In the genomic region with DNA sequence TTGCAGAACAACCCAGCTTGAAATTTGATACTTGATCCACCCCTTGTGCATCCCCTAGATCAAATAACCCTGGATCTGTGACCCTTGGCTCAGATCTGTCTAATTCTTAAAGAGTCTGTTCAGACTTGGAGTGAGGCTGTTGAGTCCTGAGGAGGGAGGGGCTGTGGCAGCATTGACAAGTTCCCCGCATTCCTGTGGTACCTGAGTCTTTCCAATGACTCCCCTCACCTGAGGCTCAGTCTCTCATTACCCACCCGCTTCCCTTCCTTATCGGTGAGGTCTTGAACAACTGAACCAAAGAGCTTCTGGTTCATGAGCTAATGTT, we compare ENCODE assay signal across 12 cellular contexts. TPM values are rescaled to one million over a fixed set of nuclear protein-coding genes. Genes with fewer than 3 reads are reported as not detected.
A peak's percentile ranks its signal among the peaks of the same experiment; 100 is the strongest.
DNase-seq lines count a peak whose midpoint lies in the region; ATAC-seq lines count a peak whose summit lies in the region.
"Had no signal": no experiment of that assay in that cellular context is flagged by ENCODE, and none has a peak within 500 bp of the region (broad histone marks: within the 10 kb centered on the region; RNA-seq: fewer than 3 reads in every experiment).

No MANE protein-coding gene starts in this region.

- no peaks in the 10 kb centered on the region for H3K27me3 ChIP-seq in CD4-positive, CD25-positive, alpha-beta regulatory T cell (ENCODE audit: control insufficient read depth, insufficient read depth, low read length)
- H3K27me3 ChIP-seq: body of pancreas had no signal

- DNase-seq in CD4-positive, CD25-positive, alpha-beta regulatory T cell, result no peak
- DNase-seq in HT-29 (ENCODE audit: low spot score) (peak; percentile 39), Ammon's horn (ENCODE audit: low spot score) (no peak), GOT3 (lab: John Stamatoyannopoulos, UW) (no peak)
- no peak for DNase-seq in natural killer cell treated with Interleukin-12 subunit alpha and Interleukin-12 subunit beta and Interleukin-15 and Interleukin-18, amount 100 ng/mL, for 72 hours (ENCODE audit: low spot score)
- DNase-seq: body of pancreas, hippocampal formation, NCI-H2029, small intestine had no signal

- no peak overlapping the region for H3K27ac ChIP-seq in CD4-positive, CD25-positive, alpha-beta regulatory T cell (ENCODE audit: insufficient read depth, low read length, poor library complexity, severe bottlenecking)
- H3K27ac ChIP-seq: body of pancreas had no signal

- H3K9me3 ChIP-seq in CD4-positive, CD25-positive, alpha-beta regulatory T cell (ENCODE audit: control insufficient read depth in 2 of 2, low read length in 2 of 2), result no peaks in the 10 kb centered on the region
- H3K9me3 ChIP-seq: body of pancreas had no signal

- H3K4me1 ChIP-seq in CD4-positive, CD25-positive, alpha-beta regulatory T cell (ENCODE audit: control insufficient read depth, insufficient read depth, low read length, poor library complexity, severe bottlenecking), result peaks cover 50% of the 10 kb centered on the region

- no peaks in the 10 kb centered on the region for H3K36me3 ChIP-seq in CD4-positive, CD25-positive, alpha-beta regulatory T cell (ENCODE audit: control insufficient read depth, insufficient read depth, low read length)

- H3K4me3 Mint-ChIP-seq in CD4-positive, CD25-positive, alpha-beta regulatory T cell, result peak overlapping the region in 2 of 4 donors; percentile 5 to 64
- no peak overlapping the region for H3K4me3 Mint-ChIP-seq in activated naive CD8-positive, alpha-beta T cell
- no peak overlapping the region for H3K4me3 Mint-ChIP-seq in natural killer cell treated with Interleukin-12 subunit alpha and Interleukin-12 subunit beta and Interleukin-15 and Interleukin-18, amount 100 ng/mL, for 72 hours

- peak overlapping the region; percentile 26 to 43 (median 29) for H3K27ac Mint-ChIP-seq in CD4-positive, CD25-positive, alpha-beta regulatory T cell
- peak overlapping the region; percentile 80 for H3K27ac Mint-ChIP-seq in activated naive CD8-positive, alpha-beta T cell
- H3K27ac Mint-ChIP-seq in natural killer cell treated with Interleukin-12 subunit alpha and Interleukin-12 subunit beta and Interleukin-15 and Interleukin-18, amount 100 ng/mL, for 72 hours, result peak overlapping the region; percentile 30 to 73

- no peaks in the 10 kb centered on the region for H3K36me3 Mint-ChIP-seq in CD4-positive, CD25-positive, alpha-beta regulatory T cell
- no peaks in the 10 kb centered on the region for H3K36me3 Mint-ChIP-seq in activated naive CD8-positive, alpha-beta T cell
- no peaks in the 10 kb centered on the region for H3K36me3 Mint-ChIP-seq in natural killer cell treated with Interleukin-12 subunit alpha and Interleukin-12 subunit beta and Interleukin-15 and Interleukin-18, amount 100 ng/mL, for 72 hours

- no peak for ATAC-seq in CD4-positive, CD25-positive, alpha-beta regulatory T cell (ENCODE audit: low read depth in 2 of 2)
- no peak for ATAC-seq in natural killer cell treated with Interleukin-12 subunit alpha and Interleukin-12 subunit beta and Interleukin-15 and Interleukin-18, amount 100 ng/mL, for 72 hours
- no peak for ATAC-seq in HG03565 (IDR thresholded peaks at IDR 0.05; ENCODE audit: unreplicated experiment)
- ATAC-seq in HG03432 (IDR thresholded peaks at IDR 0.05; ENCODE audit: unreplicated experiment), result no peak
- ATAC-seq: body of pancreas had no signal

- peaks cover 19 to 66% (median 44%) of the 10 kb centered on the region in 4 donors for H3K4me1 Mint-ChIP-seq in CD4-positive, CD25-positive, alpha-beta regulatory T cell
- peaks cover 74% of the 10 kb centered on the region for H3K4me1 Mint-ChIP-seq in activated naive CD8-positive, alpha-beta T cell (ENCODE audit: low read depth)
- peaks cover 50 to 55% of the 10 kb centered on the region in 2 donors for H3K4me1 Mint-ChIP-seq in natural killer cell treated with Interleukin-12 subunit alpha and Interleukin-12 subunit beta and Interleukin-15 and Interleukin-18, amount 100 ng/mL, for 72 hours (ENCODE audit: low read depth in 2 of 2)

- no peak overlapping the region for H3K4me3 ChIP-seq in CD4-positive, CD25-positive, alpha-beta regulatory T cell (ENCODE audit: low read depth, low read length)
- H3K4me3 ChIP-seq: body of pancreas had no signal

- H3K27me3 Mint-ChIP-seq in CD4-positive, CD25-positive, alpha-beta regulatory T cell, result no peaks in the 10 kb centered on the region
- no peaks in the 10 kb centered on the region for H3K27me3 Mint-ChIP-seq in activated naive CD8-positive, alpha-beta T cell
- H3K27me3 Mint-ChIP-seq in natural killer cell treated with Interleukin-12 subunit alpha and Interleukin-12 subunit beta and Interleukin-15 and Interleukin-18, amount 100 ng/mL, for 72 hours, result peaks cover 0 to 4% of the 10 kb centered on the region in 2 donors

- H3K9me3 Mint-ChIP-seq in CD4-positive, CD25-positive, alpha-beta regulatory T cell, result no peaks in the 10 kb centered on the region
- no peaks in the 10 kb centered on the region for H3K9me3 Mint-ChIP-seq in activated naive CD8-positive, alpha-beta T cell (ENCODE audit: low read depth)
- H3K9me3 Mint-ChIP-seq in natural killer cell treated with Interleukin-12 subunit alpha and Interleukin-12 subunit beta and Interleukin-15 and Interleukin-18, amount 100 ng/mL, for 72 hours, result no peaks in the 10 kb centered on the region

RNA-seq across cellular contexts. Expression of gene HDAC7, which starts 16.1 kb away (rescaled TPM):
- total RNA-seq in CD4-positive, CD25-positive, alpha-beta regulatory T cell, result 163 TPM
- 10 to 100 TPM; 14.0 to 15.4 (median 15.3) TPM for polyA plus RNA-seq in CD4-positive, CD25-positive, alpha-beta regulatory T cell
- total RNA-seq in HT-29 (2014; rRNA removed; shearing (Covaris generic)), result 51.7 and 55.6 TPM in 2 replicates
- total RNA-seq in natural killer cell treated with Interleukin-12 subunit alpha and Interleukin-12 subunit beta and Interleukin-15 and Interleukin-18, amount 100 ng/mL, for 72 hours, result 100 to 1,000 TPM; 127 to 176 TPM

Comparison
In these comparisons a context has a peak if more than half of its experiments do, and no peak if none do; other contexts are left out.
1. H3K27ac Mint-ChIP-seq: peak in every context shown above with its lines; median percentile 80 in activated naive CD8-positive, alpha-beta T cell; 52 in natural killer cell treated with Interleukin-12 subunit alpha and Interleukin-12 subunit beta and Interleukin-15 and Interleukin-18, amount 100 ng/mL, for 72 hours; 29 in CD4-positive, CD25-positive, alpha-beta regulatory T cell.